1 cellular context compared by ENCODE assay signal in the genomic region with DNA sequence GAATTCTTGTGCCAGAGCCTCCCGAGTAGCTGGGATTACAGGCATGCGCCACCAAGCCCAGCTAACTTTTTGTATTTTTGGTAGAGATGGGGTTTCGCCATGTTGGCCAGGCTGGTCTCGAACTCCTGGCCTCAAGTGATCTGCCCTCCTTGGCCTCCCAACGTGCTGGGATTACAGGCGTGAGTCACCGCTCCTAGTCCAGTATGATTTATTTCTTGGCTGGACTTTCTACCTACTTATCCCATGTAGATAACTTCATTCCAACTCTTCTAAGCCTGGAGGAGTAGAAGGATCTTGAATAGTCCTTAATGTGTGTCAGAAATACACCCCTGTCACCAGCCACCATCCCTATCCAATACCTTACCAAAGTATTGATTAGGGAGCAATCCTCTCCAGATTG. TPM values are rescaled to one million over a fixed set of nuclear protein-coding genes. Genes with fewer than 3 reads are reported as not detected.
"Had no signal": no experiment of that assay in that cellular context is flagged by ENCODE, and none has a peak within 500 bp of the region (broad histone marks: within the 10 kb centered on the region; RNA-seq: fewer than 3 reads in every experiment).

No MANE protein-coding gene starts in this region.

RNA-seq across cellular contexts. Expression of a gene that starts 14.1 kb away (rescaled TPM):
- polyA plus RNA-seq: neural cell had no signal
